In genomic region chr10:91311601-91312000, GRCh38 we compare ENCODE assay signal across 18 cellular contexts.
"Had no signal": no experiment of that assay in that cellular context is flagged by ENCODE, and none has a peak within 500 bp of the region (broad histone marks: within the 10 kb centered on the region; RNA-seq: fewer than 3 reads in every experiment).

No MANE protein-coding gene starts in this region.

- H3K27me3 ChIP-seq: esophagus squamous epithelium, sigmoid colon, transverse colon had no signal

- H3K4me1 ChIP-seq: heart left ventricle, sigmoid colon, stomach, transverse colon had no signal

- DNase-seq: cerebellar nuclear complex; dermis blood vessel endothelial cell; esophagus squamous epithelium; foreskin melanocyte; heart left ventricle; hippocampal formation; left colon; mesendoderm; naive thymus-derived CD4-positive, alpha-beta T cell; nephron progenitor cell; posterior cingulate gyrus; sigmoid colon; stimulated activated naive CD4-positive, alpha-beta T cell; stomach; substantia nigra; transverse colon had no signal

- H3K9me3 ChIP-seq: esophagus squamous epithelium, heart left ventricle, sigmoid colon, stomach, thoracic aorta, transverse colon had no signal

- H3K36me3 ChIP-seq: esophagus squamous epithelium, heart left ventricle, sigmoid colon, stomach, thoracic aorta, transverse colon had no signal

- H3K4me3 ChIP-seq: esophagus squamous epithelium, heart left ventricle, sigmoid colon, skin epidermis, stomach, thoracic aorta, transverse colon had no signal

- ATAC-seq: heart left ventricle; left colon; naive thymus-derived CD4-positive, alpha-beta T cell had no signal

- H3K27ac ChIP-seq: esophagus squamous epithelium, heart left ventricle, sigmoid colon, skin epidermis, stomach, thoracic aorta, transverse colon had no signal
